Comparison of ENCODE assay signal across 16 cellular contexts in genomic region chr4:67580577-67580976, GRCh38. TPM values are rescaled to one million over a fixed set of nuclear protein-coding genes. Genes with fewer than 3 reads are reported as not detected.
A peak's percentile ranks its signal among the peaks of the same experiment; 100 is the strongest.
DNase-seq lines count a peak whose midpoint lies in the region; ATAC-seq lines count a peak whose summit lies in the region.
"Had no signal": no experiment of that assay in that cellular context is flagged by ENCODE, and none has a peak within 500 bp of the region (broad histone marks: within the 10 kb centered on the region; RNA-seq: fewer than 3 reads in every experiment).

No MANE protein-coding gene starts in this region.

- H3K9me3 Mint-ChIP-seq in activated CD4-positive, alpha-beta memory T cell treated with anti-CD3 and anti-CD28 coated beads for 36 hours = no peaks in the 10 kb centered on the region

- H3K36me3 ChIP-seq in BLaER1 treated with 17β-estradiol and CSF1 and Interleukin-3, amounts not matched to agents 10 nM and 100 nM = no peaks in the 10 kb centered on the region
- H3K36me3 ChIP-seq: Peyer's patch, right atrium auricular region, tibial artery had no signal

- CTCF ChIA-PET in activated CD4-positive, alpha-beta memory T cell treated with anti-CD3 and anti-CD28 coated beads for 36 hours (lab: Charles Lee) = no interaction called here

- H3K9me3 ChIP-seq in BLaER1 treated with 17β-estradiol and CSF1 and Interleukin-3, amounts not matched to agents 10 nM and 100 nM (replicated peaks in 1 of 11) = 0 out of 22 replicates have a peak, but pooled peaks cover 0 to 6% (median 0%) of the 10 kb centered on the region in 11 experiments
- H3K9me3 ChIP-seq: mucosa of descending colon, Peyer's patch, right atrium auricular region, tibial artery had no signal

- peak overlapping the region; percentile 66 for H3K27ac Mint-ChIP-seq in activated CD4-positive, alpha-beta memory T cell treated with anti-CD3 and anti-CD28 coated beads for 36 hours

- H3K4me2 ChIP-seq in BLaER1 treated with 17β-estradiol and CSF1 and Interleukin-3, amounts not matched to agents 10 nM and 100 nM = peak overlapping the region; percentile 64 to 81 (median 72)

- H3K4me1 Mint-ChIP-seq in activated CD4-positive, alpha-beta memory T cell treated with anti-CD3 and anti-CD28 coated beads for 36 hours (ENCODE audit: low read depth) = peaks cover 26% of the 10 kb centered on the region

- ATAC-seq in GM18868 (IDR thresholded peaks at IDR 0.05; ENCODE audit: unreplicated experiment) = peak; percentile 58
- ATAC-seq in HG02759 (IDR thresholded peaks at IDR 0.05; ENCODE audit: unreplicated experiment) = peak; percentile 35
- ATAC-seq in HG03196 (IDR thresholded peaks at IDR 0.05; ENCODE audit: unreplicated experiment) = no peak
- ATAC-seq: mucosa of descending colon had no signal

- no peaks in the 10 kb centered on the region for H4K20me1 ChIP-seq in BLaER1 treated with 17β-estradiol and CSF1 and Interleukin-3, amounts not matched to agents 10 nM and 100 nM

- H3K27ac ChIP-seq in BLaER1 treated with 17β-estradiol and CSF1 and Interleukin-3, amounts not matched to agents 10 nM and 100 nM = peak overlapping the region in 2 of 11 experiments; percentile 33 to 35; a peak in 1 of 22 replicates
- H3K27ac ChIP-seq: right atrium auricular region, tibial artery had no signal

- no peak overlapping the region for H3K4me3 ChIP-seq in BLaER1 treated with 17β-estradiol and CSF1 and Interleukin-3, amounts not matched to agents 10 nM and 100 nM
- H3K4me3 ChIP-seq: mucosa of descending colon, Peyer's patch, right atrium auricular region, tibial artery had no signal

- no peaks in the 10 kb centered on the region for H3K27me3 Mint-ChIP-seq in activated CD4-positive, alpha-beta memory T cell treated with anti-CD3 and anti-CD28 coated beads for 36 hours

- H3K36me3 Mint-ChIP-seq in activated CD4-positive, alpha-beta memory T cell treated with anti-CD3 and anti-CD28 coated beads for 36 hours = no peaks in the 10 kb centered on the region

- POLR2A ChIA-PET in activated CD4-positive, alpha-beta memory T cell treated with anti-CD3 and anti-CD28 coated beads for 36 hours (lab: Charles Lee) = no interaction called here

- H3K27me3 ChIP-seq in BLaER1 treated with 17β-estradiol and CSF1 and Interleukin-3, amounts not matched to agents 10 nM and 100 nM = no peaks in the 10 kb centered on the region
- H3K27me3 ChIP-seq: Peyer's patch, right atrium auricular region, tibial artery had no signal

- DNase-seq in activated CD4-positive, alpha-beta memory T cell treated with anti-CD3 and anti-CD28 coated beads for 36 hours = peak; percentile 40
- DNase-seq in DMS 273 (lab: John Stamatoyannopoulos, UW; ENCODE audit: unreplicated experiment) (no peak), NCI-H226 (no peak), SKM-1 (lab: John Stamatoyannopoulos, UW; ENCODE audit: unreplicated experiment) (no peak)
- DNase-seq: AML-193, mucosa of descending colon, NCI-H2171, Peyer's patch, T1000, tibial artery had no signal

- H3K4me1 ChIP-seq in BLaER1 treated with 17β-estradiol and CSF1 and Interleukin-3, amounts not matched to agents 10 nM and 100 nM = peaks cover 21 to 47% (median 31%) of the 10 kb centered on the region in 10 experiments
- H3K4me1 ChIP-seq: right atrium auricular region, tibial artery had no signal

- no peak overlapping the region for H3K9ac ChIP-seq in BLaER1 treated with 17β-estradiol and CSF1 and Interleukin-3, amounts not matched to agents 10 nM and 100 nM

- intact Hi-C loops in activated CD4-positive, alpha-beta memory T cell treated with anti-CD3 and anti-CD28 coated beads for 36 hours (cut with micrococcal nuclease) = loop anchor here (1.0 to 2.0 kb wide), 4 partner anchors 20 to 669 kb away; no protein-coding TSS in a partner anchor

- peak overlapping the region; percentile 13 for H3K4me3 Mint-ChIP-seq in activated CD4-positive, alpha-beta memory T cell treated with anti-CD3 and anti-CD28 coated beads for 36 hours

RNA-seq across cellular contexts. Expression of gene STAP1, which starts 22.1 kb away (rescaled TPM):
- 1 to 10 TPM; 5.5 to 5.9 TPM for total RNA-seq in activated CD4-positive, alpha-beta memory T cell treated with anti-CD3 and anti-CD28 coated beads for 36 hours
- total RNA-seq: LHCN-M2, right atrium auricular region had no signal

RNA-seq across cellular contexts. Expression of gene CENPC, which starts 35.3 kb away (rescaled TPM):
- total RNA-seq in activated CD4-positive, alpha-beta memory T cell treated with anti-CD3 and anti-CD28 coated beads for 36 hours = 10 to 100 TPM; 32.6 to 33.5 TPM
